ENCODE assay signal across 1 cellular context in the genomic region with DNA sequence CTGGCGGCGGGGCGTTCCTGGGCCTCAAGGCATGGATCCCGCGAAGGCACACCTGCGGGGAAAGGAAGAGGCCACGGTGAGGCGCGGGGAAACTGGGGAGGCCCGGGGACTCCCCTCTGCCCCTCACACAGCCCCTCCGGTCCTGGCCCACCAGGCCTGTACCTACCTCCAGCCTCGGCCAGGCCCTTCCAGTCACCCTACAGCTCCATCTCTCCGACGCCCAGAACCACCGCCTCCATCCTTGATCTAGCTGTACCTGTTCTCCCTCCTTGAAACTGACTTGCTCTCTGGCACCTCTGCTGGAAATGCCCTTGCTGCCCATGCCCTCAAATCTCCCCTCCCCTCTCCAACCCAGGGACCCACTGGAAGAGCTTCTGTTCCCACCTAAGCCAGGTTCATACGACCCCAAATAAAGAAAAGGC.
TF ChIP-seq lines count a peak whose summit lies in the region.

No MANE protein-coding gene starts in this region.

TF ChIP-seq in liver, 16 proteins besides CTCF, POLR2A, EP300 and RAD21 (continued from another document):
- TF ChIP-seq, protein P1, sequence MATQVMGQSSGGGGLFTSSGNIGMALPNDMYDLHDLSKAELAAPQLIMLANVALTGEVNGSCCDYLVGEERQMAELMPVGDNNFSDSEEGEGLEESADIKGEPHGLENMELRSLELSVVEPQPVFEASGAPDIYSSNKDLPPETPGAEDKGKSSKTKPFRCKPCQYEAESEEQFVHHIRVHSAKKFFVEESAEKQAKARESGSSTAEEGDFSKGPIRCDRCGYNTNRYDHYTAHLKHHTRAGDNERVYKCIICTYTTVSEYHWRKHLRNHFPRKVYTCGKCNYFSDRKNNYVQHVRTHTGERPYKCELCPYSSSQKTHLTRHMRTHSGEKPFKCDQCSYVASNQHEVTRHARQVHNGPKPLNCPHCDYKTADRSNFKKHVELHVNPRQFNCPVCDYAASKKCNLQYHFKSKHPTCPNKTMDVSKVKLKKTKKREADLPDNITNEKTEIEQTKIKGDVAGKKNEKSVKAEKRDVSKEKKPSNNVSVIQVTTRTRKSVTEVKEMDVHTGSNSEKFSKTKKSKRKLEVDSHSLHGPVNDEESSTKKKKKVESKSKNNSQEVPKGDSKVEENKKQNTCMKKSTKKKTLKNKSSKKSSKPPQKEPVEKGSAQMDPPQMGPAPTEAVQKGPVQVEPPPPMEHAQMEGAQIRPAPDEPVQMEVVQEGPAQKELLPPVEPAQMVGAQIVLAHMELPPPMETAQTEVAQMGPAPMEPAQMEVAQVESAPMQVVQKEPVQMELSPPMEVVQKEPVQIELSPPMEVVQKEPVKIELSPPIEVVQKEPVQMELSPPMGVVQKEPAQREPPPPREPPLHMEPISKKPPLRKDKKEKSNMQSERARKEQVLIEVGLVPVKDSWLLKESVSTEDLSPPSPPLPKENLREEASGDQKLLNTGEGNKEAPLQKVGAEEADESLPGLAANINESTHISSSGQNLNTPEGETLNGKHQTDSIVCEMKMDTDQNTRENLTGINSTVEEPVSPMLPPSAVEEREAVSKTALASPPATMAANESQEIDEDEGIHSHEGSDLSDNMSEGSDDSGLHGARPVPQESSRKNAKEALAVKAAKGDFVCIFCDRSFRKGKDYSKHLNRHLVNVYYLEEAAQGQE (IDR thresholded peaks at IDR 0.05): no peak
- TF ChIP-seq HNF4G (IDR thresholded peaks at IDR 0.05) (no peak), EGR1 (IDR thresholded peaks at IDR 0.05; ENCODE audit: low read depth in 2 of 2) (no peak), YY1 (IDR thresholded peaks at IDR 0.05) (no peak), TAF1 (conservative IDR thresholded peaks at IDR 0.05) (no peak), HNF4A (conservative IDR thresholded peaks at IDR 0.05) (no peak), FOXA2 (IDR thresholded peaks at IDR 0.05) (no peak), ZBTB33 (IDR thresholded peaks at IDR 0.05) (no peak), GABPA (IDR thresholded peaks at IDR 0.05 in 1 of 2, conservative IDR thresholded peaks at IDR 0.05 in 1 of 2) (no peak)
